In the genomic region with DNA sequence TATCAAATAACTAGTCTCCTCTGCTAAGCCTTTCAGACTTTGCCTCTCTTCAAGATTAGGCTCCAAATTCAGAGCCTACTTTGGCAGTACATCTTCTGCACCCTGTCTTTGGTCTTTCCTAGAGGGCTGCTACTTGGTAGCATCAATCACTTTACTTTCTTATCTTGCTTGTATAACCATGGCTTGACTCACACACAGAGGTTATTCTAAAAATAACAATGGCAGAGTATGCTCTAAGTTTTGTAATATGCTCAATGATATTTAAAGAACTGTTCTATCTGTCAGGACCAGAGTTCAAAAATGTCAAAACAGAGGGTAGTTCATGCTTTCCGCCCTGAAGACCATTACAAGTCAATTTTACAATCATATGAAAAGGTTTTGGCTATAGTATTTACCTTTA, we compare ENCODE assay signal across 17 cellular contexts.
"Had no signal": no experiment of that assay in that cellular context is flagged by ENCODE, and none has a peak within 500 bp of the region (broad histone marks: within the 10 kb centered on the region; RNA-seq: fewer than 3 reads in every experiment).

No MANE protein-coding gene starts in this region.

- H3K27me3 ChIP-seq: adrenal gland, tibial nerve, uterus had no signal

- H3K4me1 ChIP-seq: lower lobe of right lung, tibial nerve, uterus had no signal

- ATAC-seq: esophagus mucosa; lower lobe of right lung; stimulated activated naive B cell treated with anti-CD40 and anti-IgM and Interleukin-4, amounts not matched to agents 10 μg/mL and 1 μg/mL and 100 μg/mL, for 72 hours had no signal

- H3K9me3 ChIP-seq: adrenal gland, lower lobe of right lung, tibial nerve, uterus had no signal

- H3K27ac ChIP-seq: adrenal gland, coronary artery, lower lobe of right lung, tibial nerve, uterus, VCaP had no signal

- DNase-seq: activated CD4-positive, alpha-beta T cell treated with anti-CD3 and anti-CD28 coated beads for 1 hour; activated CD4-positive, alpha-beta T cell treated with anti-CD3 and anti-CD28 coated beads, Interleukin-2, amount 50 U/mL, for 48 hours; activated naive CD4-positive, alpha-beta T cell treated with anti-CD3 and anti-CD28 coated beads, Interleukin-2, amount 50 U/mL, for 16 hours; activated T-cell treated with anti-CD3 and anti-CD28 coated beads, Interleukin-2, amount 50 U/mL, for 1 hour; adrenal gland; central memory CD4-positive, alpha-beta T cell; lower lobe of right lung; midbrain; stimulated activated CD4-positive, alpha-beta T cell treated with anti-CD3 and anti-CD28 coated beads, Interleukin-4, amount 100 ng/mL, for 1 hour; stimulated activated naive B cell treated with anti-CD40 and anti-IgM and Interleukin-4, amounts not matched to agents 10 μg/mL and 1 μg/mL and 100 μg/mL, for 72 hours; T-helper 1 cell; T1000; uterus had no signal

- H3K4me3 ChIP-seq: adrenal gland, coronary artery, lower lobe of right lung, tibial nerve, uterus had no signal

- H3K36me3 ChIP-seq: uterus had no signal
